Comparison of ENCODE assay signal across 16 cellular contexts in the genomic region with DNA sequence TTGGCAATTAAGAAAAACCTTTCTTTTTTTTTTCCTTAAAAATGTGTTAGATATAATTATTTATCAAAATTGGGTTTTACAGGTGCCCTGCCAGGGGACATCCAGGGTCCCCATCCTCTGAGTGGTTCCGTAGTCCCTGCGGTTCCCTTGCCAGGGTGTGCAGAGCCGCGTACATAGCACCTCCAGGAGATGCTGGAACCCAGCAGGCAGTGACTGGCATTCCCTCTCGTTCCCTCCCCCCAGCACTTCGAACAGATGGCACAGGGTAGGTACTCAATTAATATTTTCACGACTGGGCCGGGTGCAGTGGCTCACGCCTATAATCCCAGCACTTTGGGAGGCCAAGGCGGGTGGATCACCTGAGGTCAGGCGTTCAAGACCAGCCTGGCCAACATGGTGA.
"Had no signal": no experiment of that assay in that cellular context is flagged by ENCODE, and none has a peak within 500 bp of the region (broad histone marks: within the 10 kb centered on the region; RNA-seq: fewer than 3 reads in every experiment).

No MANE protein-coding gene starts in this region.

- DNase-seq: activated gamma-delta T cell treated with Interleukin-2 at 50 U/mL for 16 hours; activated T-cell treated with anti-CD3 and anti-CD28 coated beads, Interleukin-2, amount 50 U/mL, for 1 hour; anterior cingulate cortex; caudate nucleus; effector memory CD4-positive, alpha-beta T cell; head of caudate nucleus; mucosa of descending colon; nephron progenitor cell; stimulated activated CD4-positive, alpha-beta T cell treated with anti-CD3 and anti-CD28 coated beads, Interleukin-4, amount 100 ng/mL, for 1 hour; stimulated activated naive CD4-positive, alpha-beta T cell treated with Interleukin-2 at 50 U/mL for 16 hours; substantia nigra; thyroid gland had no signal

- H3K27ac ChIP-seq: VCaP had no signal

- H3K36me3 ChIP-seq: thyroid gland had no signal

- H3K27me3 ChIP-seq: thyroid gland had no signal

- ATAC-seq: activated CD4-positive, CD25-positive, alpha-beta regulatory T cell treated with anti-CD3 and anti-CD28 coated beads, Interleukin-2, amount 50 U/mL, for 24 hours; mucosa of descending colon; sciatic nerve; SK-N-SH treated with all-trans-retinoic acid at 6 μM for 48 hours had no signal

- H3K4me3 ChIP-seq: mucosa of descending colon, thyroid gland had no signal

- H3K9me3 ChIP-seq: mucosa of descending colon, thyroid gland had no signal
